ENCODE assay signal across 20 cellular contexts in genomic region chr10:8315619-8316021, GRCh38.
A peak's percentile ranks its signal among the peaks of the same experiment; 100 is the strongest.
DNase-seq lines count a peak whose midpoint lies in the region; ATAC-seq and TF ChIP-seq lines count a peak whose summit lies in the region.
"Had no signal": no experiment of that assay in that cellular context is flagged by ENCODE, and none has a peak within 500 bp of the region (broad histone marks: within the 10 kb centered on the region; RNA-seq: fewer than 3 reads in every experiment).

No MANE protein-coding gene starts in this region.

- H3K27me3 ChIP-seq in thymus (ENCODE audit: control insufficient read depth, insufficient read depth) = no peaks in the 10 kb centered on the region
- H3K27me3 ChIP-seq in WERI-Rb-1 (ENCODE audit: insufficient read depth, low read depth, severe bottlenecking) = no peaks in the 10 kb centered on the region
- H3K27me3 ChIP-seq: thyroid gland had no signal

- WGBS in thymus = 4% methylated on average over 1 of the region's 1 CpG

- H3K27ac Mint-ChIP-seq in activated naive CD8-positive, alpha-beta T cell treated with anti-CD3 and anti-CD28 coated beads, Interleukin-2, amount 50 U/mL, for 24 hours = peak overlapping the region; percentile 11
- no peak overlapping the region for H3K27ac Mint-ChIP-seq in activated naive CD8-positive, alpha-beta T cell treated with anti-CD3 and anti-CD28 coated beads for 36 hours
- peak overlapping the region in 1 of 2 donors; percentile 67 for H3K27ac Mint-ChIP-seq in effector memory CD8-positive, alpha-beta T cell
- H3K27ac Mint-ChIP-seq: CD4-positive, alpha-beta T cell had no signal

- H3K36me3 ChIP-seq in thymus (ENCODE audit: control insufficient read depth, insufficient read depth) (no peaks in the 10 kb centered on the region), WERI-Rb-1 (no peaks in the 10 kb centered on the region)
- H3K36me3 ChIP-seq: thyroid gland had no signal

- no peak for TF ChIP-seq CTCF in WERI-Rb-1 (IDR thresholded peaks at IDR 0.05; ENCODE audit: low read depth, low read length)

- peaks cover 5% of the 10 kb centered on the region for H3K9me3 Mint-ChIP-seq in activated naive CD8-positive, alpha-beta T cell treated with anti-CD3 and anti-CD28 coated beads, Interleukin-2, amount 50 U/mL, for 24 hours
- H3K9me3 Mint-ChIP-seq in activated naive CD8-positive, alpha-beta T cell treated with anti-CD3 and anti-CD28 coated beads for 36 hours = peaks cover 2% of the 10 kb centered on the region
- H3K9me3 Mint-ChIP-seq in effector memory CD8-positive, alpha-beta T cell = no peaks in the 10 kb centered on the region
- H3K9me3 Mint-ChIP-seq: CD4-positive, alpha-beta T cell; central memory CD8-positive, alpha-beta T cell had no signal

- no peak overlapping the region for H3K4me3 ChIP-seq in thymus (ENCODE audit: low read length)
- no peak overlapping the region for H3K4me3 ChIP-seq in WERI-Rb-1 (ENCODE audit: low read depth, low read length)
- H3K4me3 ChIP-seq: thyroid gland had no signal

- H3K36me3 Mint-ChIP-seq in activated naive CD8-positive, alpha-beta T cell treated with anti-CD3 and anti-CD28 coated beads, Interleukin-2, amount 50 U/mL, for 24 hours (ENCODE audit: low read depth) = no peaks in the 10 kb centered on the region
- no peaks in the 10 kb centered on the region for H3K36me3 Mint-ChIP-seq in activated naive CD8-positive, alpha-beta T cell treated with anti-CD3 and anti-CD28 coated beads for 36 hours
- H3K36me3 Mint-ChIP-seq in effector memory CD8-positive, alpha-beta T cell (ENCODE audit: insufficient read depth) = no peaks in the 10 kb centered on the region

- peaks cover 50% of the 10 kb centered on the region for H3K4me1 Mint-ChIP-seq in activated naive CD8-positive, alpha-beta T cell treated with anti-CD3 and anti-CD28 coated beads, Interleukin-2, amount 50 U/mL, for 24 hours
- peaks cover 24% of the 10 kb centered on the region for H3K4me1 Mint-ChIP-seq in activated naive CD8-positive, alpha-beta T cell treated with anti-CD3 and anti-CD28 coated beads for 36 hours
- peaks cover 0 to 5% of the 10 kb centered on the region in 2 donors for H3K4me1 Mint-ChIP-seq in effector memory CD8-positive, alpha-beta T cell (ENCODE audit: low read depth in 2 of 2)

- peaks cover 14% of the 10 kb centered on the region for H3K4me1 ChIP-seq in thymus (ENCODE audit: control insufficient read depth, insufficient read depth, low read length)
- H3K4me1 ChIP-seq: thyroid gland had no signal

- H3K9me3 ChIP-seq in thymus (ENCODE audit: control insufficient read depth) = no peaks in the 10 kb centered on the region
- no peaks in the 10 kb centered on the region for H3K9me3 ChIP-seq in WERI-Rb-1 (ENCODE audit: severe bottlenecking)
- H3K9me3 ChIP-seq: thyroid gland had no signal

- peak; percentile 27 for ATAC-seq in activated naive CD8-positive, alpha-beta T cell treated with anti-CD3 and anti-CD28 coated beads, Interleukin-2, amount 50 U/mL, for 24 hours
- peak; percentile 88 for ATAC-seq in HG02852 (IDR thresholded peaks at IDR 0.05; ENCODE audit: unreplicated experiment)
- no peak for ATAC-seq in effector memory CD8-positive, alpha-beta T cell (replicated peaks)
- ATAC-seq: right cardiac atrium had no signal

- no peak for DNase-seq in activated naive CD8-positive, alpha-beta T cell treated with anti-CD3 and anti-CD28 coated beads, Interleukin-2, amount 50 U/mL, for 24 hours
- no peak for DNase-seq in activated naive CD8-positive, alpha-beta T cell treated with anti-CD3 and anti-CD28 coated beads for 36 hours
- DNase-seq in SK-MEL-5 (ENCODE audit: low read depth, low spot score) = peak; percentile 8
- no peak for DNase-seq in WERI-Rb-1
- no peak for DNase-seq in HK-2 (ENCODE audit: unreplicated experiment)
- no peak for DNase-seq in effector memory CD8-positive, alpha-beta T cell
- DNase-seq: activated effector memory CD4-positive, alpha-beta T cell treated with anti-CD3 and anti-CD28 coated beads, Interleukin-2, amount 50 U/mL, for 16 hours; anterior cingulate cortex; CD4-positive, alpha-beta T cell; GOT3; KG1; NCI-H1092 treated with DMSO at 0.1 percent for 48 hours; NCI-H2081 treated with DMSO at 0.1 percent for 48 hours; NCI-H524 treated with DMSO at 0.1 percent for 48 hours; right cardiac atrium; stimulated activated CD4-positive, alpha-beta T cell treated with anti-CD3 and anti-CD28 coated beads, Interleukin-15, amount 100 ng/mL, for 24 hours; thyroid gland had no signal

- in situ Hi-C loops in SK-MEL-5 (cut with HindIII; ENCODE audit: low pct_unique_long_range_greater_than_20kb, low sequenced_read_pairs) = no loop called here

- H3K27me3 Mint-ChIP-seq in activated naive CD8-positive, alpha-beta T cell treated with anti-CD3 and anti-CD28 coated beads, Interleukin-2, amount 50 U/mL, for 24 hours = no peaks in the 10 kb centered on the region
- H3K27me3 Mint-ChIP-seq in activated naive CD8-positive, alpha-beta T cell treated with anti-CD3 and anti-CD28 coated beads for 36 hours = peaks cover 5% of the 10 kb centered on the region
- H3K27me3 Mint-ChIP-seq in effector memory CD8-positive, alpha-beta T cell = peaks cover 0 to 13% of the 10 kb centered on the region in 2 donors
- H3K27me3 Mint-ChIP-seq: CD4-positive, alpha-beta T cell had no signal

- no peak overlapping the region for H3K4me3 Mint-ChIP-seq in activated naive CD8-positive, alpha-beta T cell treated with anti-CD3 and anti-CD28 coated beads, Interleukin-2, amount 50 U/mL, for 24 hours
- no peak overlapping the region for H3K4me3 Mint-ChIP-seq in activated naive CD8-positive, alpha-beta T cell treated with anti-CD3 and anti-CD28 coated beads for 36 hours
- no peak overlapping the region for H3K4me3 Mint-ChIP-seq in effector memory CD8-positive, alpha-beta T cell
- H3K4me3 Mint-ChIP-seq: CD4-positive, alpha-beta T cell; central memory CD8-positive, alpha-beta T cell had no signal

- H3K27ac ChIP-seq in thymus (ENCODE audit: low read depth) (peak overlapping the region; percentile 82), WERI-Rb-1 (no peak overlapping the region)
- H3K27ac ChIP-seq: thyroid gland had no signal
